Comparison of ENCODE assay signal across 10 cellular contexts in the genomic region with DNA sequence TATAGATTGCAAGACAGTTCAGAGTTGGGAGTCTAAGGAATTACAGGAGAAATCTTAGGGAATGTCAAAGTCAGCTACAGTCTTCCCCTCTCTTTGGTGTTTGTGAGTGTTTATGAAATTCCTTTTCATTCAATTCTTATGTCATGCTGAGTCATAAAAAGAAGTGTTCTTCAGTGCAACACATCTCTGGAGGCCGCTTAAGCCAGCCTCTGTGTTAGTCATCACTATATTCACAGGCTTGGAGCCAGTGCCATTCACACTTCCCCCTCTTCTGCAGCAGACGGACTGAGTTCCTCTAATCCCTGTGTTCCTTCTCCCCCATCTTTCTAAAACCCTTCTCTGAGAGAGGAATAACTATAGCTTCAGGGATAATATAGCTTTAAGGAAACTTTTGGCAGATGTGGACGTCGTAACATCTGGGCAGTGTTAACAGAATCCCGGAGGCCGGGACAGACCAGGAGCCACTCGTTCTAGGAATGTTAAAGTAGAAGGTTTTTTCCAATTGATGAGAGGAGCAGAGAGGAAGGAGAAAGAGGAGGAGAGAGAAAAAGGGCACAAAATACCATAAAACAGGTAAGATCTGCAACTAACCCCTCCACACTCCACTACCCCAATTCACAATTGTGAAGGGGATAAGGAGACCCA. TPM values are rescaled to one million over a fixed set of nuclear protein-coding genes. Genes with fewer than 3 reads are reported as not detected.
DNase-seq lines count a peak whose midpoint lies in the region; ATAC-seq and TF ChIP-seq lines count a peak whose summit lies in the region.
"Had no signal": no experiment of that assay in that cellular context is flagged by ENCODE, and none has a peak within 500 bp of the region (broad histone marks: within the 10 kb centered on the region; RNA-seq: fewer than 3 reads in every experiment).

Gene SRPX2 (plus strand): TSS at position 257 of the 645 bp plus-strand sequence. CDS start 2,124 bp downstream, outside the sequence.

- H3K9me3 ChIP-seq in gastrocnemius medialis, result no peaks in the 10 kb centered on the region

- DNase-seq in fibroblast of the aortic adventitia (ENCODE audit: low read depth) (peak; percentile 90), gastrocnemius medialis (peak; percentile 18 to 42), NCI-H1694 treated with DMSO at 0.1 percent for 48 hours (lab: John Stamatoyannopoulos, UW) (no peak), DMS 273 treated with DMSO at 0.1 percent for 48 hours (lab: John Stamatoyannopoulos, UW) (no peak), COR-L47 (lab: John Stamatoyannopoulos, UW) (no peak)
- DNase-seq: stimulated activated naive B cell treated with anti-CD40 and anti-IgM and Interleukin-4, amounts not matched to agents 10 μg/mL and 1 μg/mL and 100 μg/mL, for 72 hours had no signal

- intact Hi-C loops in gastrocnemius medialis (cut with DNase I; ENCODE audit: low total_unique reads), result no loop called here

- ATAC-seq in GM18511 (IDR thresholded peaks at IDR 0.05; ENCODE audit: unreplicated experiment), result peak; percentile 83
- peak; percentile 75 to 81 for ATAC-seq in gastrocnemius medialis
- no peak for ATAC-seq in GM21576 (IDR thresholded peaks at IDR 0.05; ENCODE audit: unreplicated experiment)

- H3K27me3 ChIP-seq in gastrocnemius medialis, result peaks cover 0 to 5% (median 0%) of the 10 kb centered on the region in 3 donors

- H3K27ac ChIP-seq in gastrocnemius medialis, result peak within 1 kb of the TSS; percentile 25 to 75 (median 50)
- H3K27ac ChIP-seq: dorsolateral prefrontal cortex had no signal

- H3K4me1 ChIP-seq in gastrocnemius medialis, result no peaks in the 10 kb centered on the region

- TF ChIP-seq CTCF in fibroblast of the aortic adventitia (IDR thresholded peaks at IDR 0.05; ENCODE audit: insufficient read depth, low read length), result no peak
- no peak for TF ChIP-seq CTCF in gastrocnemius medialis (IDR thresholded peaks at IDR 0.05 in 4 of 5, conservative IDR thresholded peaks at IDR 0.05 in 1 of 5)

- in situ Hi-C loops in gastrocnemius medialis (cut with MboI; ENCODE audit: low sequenced_read_pairs in 4 of 4), result no loop called here

- H3K36me3 ChIP-seq in gastrocnemius medialis, result no peaks in the 10 kb centered on the region

- H3K4me3 ChIP-seq in fibroblast of the aortic adventitia (ENCODE audit: low read depth, low read length) (peak within 1 kb of the TSS; percentile 49), gastrocnemius medialis (peak within 1 kb of the TSS in 2 of 4 donors; percentile 21 to 25)

- peak; percentile 14 to 53 for TF ChIP-seq POLR2A in gastrocnemius medialis (IDR thresholded peaks at IDR 0.05)

TF ChIP-seq in PFSK-1, 5 proteins besides CTCF, POLR2A, EP300 and RAD21:
- peak; percentile 59 for TF ChIP-seq POLR2AphosphoS5 (IDR thresholded peaks at IDR 0.05; ENCODE audit: low read depth, low read length)
- 0 out of 2 replicates have a peak, but pooled peaks have one; percentile 63 for TF ChIP-seq SIN3A (IDR thresholded peaks at IDR 0.05; ENCODE audit: borderline replicate concordance, insufficient read depth, low read length)
- TF ChIP-seq TAF1 (IDR thresholded peaks at IDR 0.05; ENCODE audit: borderline replicate concordance, insufficient read depth, low read length), result peak; percentile 23; the same call in 1 of the 2 replicates
- TF ChIP-seq FOXP2 (optimal IDR thresholded peaks at IDR 0.05; ENCODE audit: borderline replicate concordance, extremely low read depth, extremely low read length, insufficient read depth), result no peak
- TF ChIP-seq REST (IDR thresholded peaks at IDR 0.05; ENCODE audit: insufficient read depth in 1 of 2, low read depth in 2 of 2, low read length in 2 of 2), result no peak
TF ChIP-seq in PFSK-1: peak in this region for 3.

RNA-seq across cellular contexts. Expression of gene SRPX2, which starts in this region (rescaled TPM):
- 27.1 TPM for polyA plus RNA-seq in PFSK-1 (2012; ENCODE audit: insufficient read length, low read depth)
- total RNA-seq in fibroblast of the aortic adventitia (ENCODE audit: low replicate concordance) (22.0 and 26.8 TPM in 2 replicates), gastrocnemius medialis (10 to 100 TPM in 3 of 4 donors, 1 to 10 TPM in 1; 2.4 to 16.6 (median 15.2) TPM)

Comparison
In these comparisons a context has a peak if more than half of its experiments do, and no peak if none do; other contexts are left out.
1. DNase-seq: peak in fibroblast of the aortic adventitia (single experiment) and gastrocnemius medialis (2 of 2); none in NCI-H1694 treated with DMSO at 0.1 percent for 48 hours (single experiment), DMS 273 treated with DMSO at 0.1 percent for 48 hours (single experiment) and COR-L47 (single experiment).